Comparison of ENCODE assay signal across 9 cellular contexts in the genomic region with DNA sequence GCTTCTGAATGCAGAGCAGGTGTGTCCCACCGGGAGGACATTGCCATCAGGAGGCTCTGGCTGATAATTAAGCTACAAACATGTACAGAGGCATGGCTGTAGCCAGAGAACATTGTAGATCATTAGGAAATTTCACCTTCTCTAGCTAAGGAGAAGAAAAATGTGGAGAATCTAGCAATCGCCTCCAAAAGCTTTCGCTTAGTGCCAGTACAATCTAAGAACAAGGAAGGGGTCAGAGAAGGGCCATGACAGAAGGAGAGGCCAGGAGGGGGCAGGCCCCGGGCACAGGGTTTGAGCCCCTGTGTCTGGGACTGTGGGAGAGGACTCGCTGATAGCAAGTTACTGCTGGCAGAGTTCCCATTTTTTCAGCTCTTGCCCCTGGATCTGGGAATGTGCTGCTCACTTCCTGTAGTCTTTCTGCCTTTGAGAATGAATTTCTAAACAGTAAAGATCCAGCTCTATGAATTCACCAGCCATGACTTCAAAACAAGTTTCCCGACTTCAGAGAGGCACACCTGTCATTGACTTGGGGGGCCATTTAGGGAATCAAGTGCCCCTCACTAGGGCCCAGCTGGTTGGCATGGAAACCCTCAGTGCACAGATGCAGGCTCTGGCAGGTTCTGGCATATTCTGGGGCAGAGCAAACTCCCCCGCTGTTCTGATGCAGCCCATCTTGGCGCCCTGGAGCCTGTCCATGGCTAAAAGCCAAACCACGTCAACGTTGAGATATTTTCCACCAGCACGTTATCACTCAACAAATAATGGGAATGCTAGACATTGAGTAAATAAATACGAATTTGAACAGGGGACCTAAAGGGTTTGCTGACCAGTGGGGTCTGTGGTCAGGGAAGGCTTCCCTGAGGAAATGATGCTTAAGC. TPM values are rescaled to one million over a fixed set of nuclear protein-coding genes. Genes with fewer than 3 reads are reported as not detected.
A peak's percentile ranks its signal among the peaks of the same experiment; 100 is the strongest.
DNase-seq lines count a peak whose midpoint lies in the region; ATAC-seq and TF ChIP-seq lines count a peak whose summit lies in the region.
"Had no signal": no experiment of that assay in that cellular context is flagged by ENCODE, and none has a peak within 500 bp of the region (broad histone marks: within the 10 kb centered on the region; RNA-seq: fewer than 3 reads in every experiment).

No MANE protein-coding gene starts in this region.

- TF ChIP-seq CTCF in VCaP (conservative IDR thresholded peaks at IDR 0.05) = no peak
- no peak for TF ChIP-seq CTCF in uterus (IDR thresholded peaks at IDR 0.05)
- no peak for TF ChIP-seq CTCF in endothelial cell (IDR thresholded peaks at IDR 0.05; ENCODE audit: unreplicated experiment)
- peak in 1 of 56 donors; percentile 2 for TF ChIP-seq CTCF in dorsolateral prefrontal cortex (IDR thresholded peaks at IDR 0.05 in 54 of 56, conservative IDR thresholded peaks at IDR 0.05 in 2 of 56; ENCODE audit: low read depth in 1 of 56, partially characterized antibody in 56 of 56)

- H3K4me1 ChIP-seq in right cardiac atrium (ENCODE audit: control insufficient read depth, insufficient read depth, low read length) = no peaks in the 10 kb centered on the region
- H3K4me1 ChIP-seq in uterus = no peaks in the 10 kb centered on the region

- peaks cover 3% of the 10 kb centered on the region for H3K36me3 Mint-ChIP-seq in endothelial cell (ENCODE audit: low read depth, unreplicated experiment)

- H3K4me1 Mint-ChIP-seq in endothelial cell (ENCODE audit: unreplicated experiment) = peaks cover 2% of the 10 kb centered on the region

- H3K27me3 Mint-ChIP-seq in endothelial cell (ENCODE audit: unreplicated experiment) = peaks cover 1% of the 10 kb centered on the region

- H3K27ac ChIP-seq in VCaP = peak overlapping the region; percentile 36
- H3K27ac ChIP-seq in right cardiac atrium (ENCODE audit: low read length) = peak overlapping the region; percentile 12
- H3K27ac ChIP-seq in uterus = peak overlapping the region; percentile 52 to 57
- peak overlapping the region in 6 of 59 donors; percentile 7 to 46 (median 20) for H3K27ac ChIP-seq in dorsolateral prefrontal cortex

- no peak overlapping the region for H3K27ac Mint-ChIP-seq in endothelial cell (ENCODE audit: unreplicated experiment)
- H3K27ac Mint-ChIP-seq: activated T-cell treated with anti-CD3 and anti-CD28 coated beads, Interleukin-2, amount 50 U/mL, for 72 hours had no signal

- DNase-seq in NCI-H2227 (lab: John Stamatoyannopoulos, UW; ENCODE audit: unreplicated experiment) (peak; percentile 41), NCI-H2227 treated with DMSO at 0.1 percent for 48 hours (lab: John Stamatoyannopoulos, UW) (no peak), right cardiac atrium (peak; percentile 60 to 83 (median 82)), uterus (peak; percentile 36 to 64), endothelial cell (ENCODE audit: low spot score) (no peak), dorsolateral prefrontal cortex (no peak)
- DNase-seq: activated T-cell treated with anti-CD3 and anti-CD28 coated beads, Interleukin-2, amount 50 U/mL, for 72 hours had no signal

- no peak overlapping the region for H3K4me3 Mint-ChIP-seq in endothelial cell (ENCODE audit: unreplicated experiment)
- H3K4me3 Mint-ChIP-seq: activated T-cell treated with anti-CD3 and anti-CD28 coated beads, Interleukin-2, amount 50 U/mL, for 72 hours had no signal

- no peak for TF ChIP-seq POLR2A in uterus (IDR thresholded peaks at IDR 0.05)

- intact Hi-C loops in right cardiac atrium (cut with DNase I) (loop anchor here (5.0 kb wide), 2 partner anchors 178 to 193 kb away; no protein-coding TSS in a partner anchor), uterus (cut with DNase I; ENCODE audit: low total_unique reads) (loop anchor here (10.0 kb wide), 1 partner anchor 190 kb away; no protein-coding TSS in a partner anchor), dorsolateral prefrontal cortex (cut with DNase I) (loop anchor here (5.0 kb wide), 2 partner anchors 188 to 653 kb away; no protein-coding TSS in a partner anchor)

- no peak overlapping the region for H3K4me3 ChIP-seq in right cardiac atrium (ENCODE audit: low read length)
- H3K4me3 ChIP-seq in uterus = no peak overlapping the region
- H3K4me3 ChIP-seq in dorsolateral prefrontal cortex = no peak overlapping the region

- ATAC-seq in right cardiac atrium = peak; percentile 82 to 94
- no peak for ATAC-seq in GM21515 (IDR thresholded peaks at IDR 0.05; ENCODE audit: unreplicated experiment)
- ATAC-seq: activated T-cell treated with anti-CD3 and anti-CD28 coated beads, Interleukin-2, amount 50 U/mL, for 72 hours had no signal

- no peaks in the 10 kb centered on the region for H3K9me3 ChIP-seq in right cardiac atrium (ENCODE audit: control insufficient read depth, low read length)
- no peaks in the 10 kb centered on the region for H3K9me3 ChIP-seq in uterus

- H3K9me3 Mint-ChIP-seq in endothelial cell (ENCODE audit: unreplicated experiment) = no peaks in the 10 kb centered on the region
- H3K9me3 Mint-ChIP-seq: activated T-cell treated with anti-CD3 and anti-CD28 coated beads, Interleukin-2, amount 50 U/mL, for 72 hours had no signal

- 17% methylated on average over 12 of the region's 12 CpGs for WGBS in right cardiac atrium

- H3K27me3 ChIP-seq in right cardiac atrium (ENCODE audit: control insufficient read depth, insufficient read depth) (no peaks in the 10 kb centered on the region), uterus (no peaks in the 10 kb centered on the region), dorsolateral prefrontal cortex (no peaks in the 10 kb centered on the region)

- no peaks in the 10 kb centered on the region for H3K36me3 ChIP-seq in uterus

RNA-seq across cellular contexts. Expression of gene CACNG4, which starts 59.5 kb away (rescaled TPM):
- total RNA-seq in right cardiac atrium = under 1 TPM in 2 of 4 donors, not detected in 2; 0.09 to 0.14 TPM
- 0.16 TPM for polyA plus RNA-seq in right cardiac atrium
- 1 to 10 TPM in 1 of 4 donors, under 1 TPM in 2, not detected in 1; 0.21 to 3.9 (median 0.26) TPM for total RNA-seq in uterus
- 0.33 TPM for total RNA-seq in endothelial cell (ENCODE audit: unreplicated experiment)
- total RNA-seq in dorsolateral prefrontal cortex = 10 to 100 TPM in 59 of 120 experiments, 1 to 10 TPM in 61; 4.9 to 21.4 (median 9.9) TPM
- total RNA-seq: activated T-cell treated with anti-CD3 and anti-CD28 coated beads, Interleukin-2, amount 50 U/mL, for 72 hours had no signal

Comparison
In these comparisons a context has a peak if more than half of its experiments do, and no peak if none do; other contexts are left out.
1. DNase-seq: peak in NCI-H2227 (single experiment), right cardiac atrium (3 of 3) and uterus (2 of 2); none in NCI-H2227 treated with DMSO at 0.1 percent for 48 hours (single experiment), endothelial cell (single experiment) and dorsolateral prefrontal cortex (0 of 10).